17 cellular contexts compared by ENCODE assay signal in the genomic region with DNA sequence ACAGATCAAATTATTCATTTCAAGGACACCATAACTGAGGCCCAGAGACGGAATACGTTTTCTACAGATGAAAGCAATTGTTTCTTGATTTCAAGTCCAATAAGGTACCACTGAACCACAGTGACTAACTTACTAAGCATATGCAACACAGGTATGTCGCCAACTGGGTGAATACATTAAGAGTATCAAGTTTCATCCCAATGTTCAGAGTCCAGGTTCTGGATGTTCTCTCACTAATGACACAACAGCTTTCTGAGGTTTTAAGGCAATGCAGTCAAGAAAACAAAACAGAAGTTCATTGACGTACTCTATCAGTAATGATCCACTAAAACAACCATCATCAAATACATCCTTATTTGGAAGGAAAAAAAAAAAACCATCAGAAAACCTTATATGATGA.
"Had no signal": no experiment of that assay in that cellular context is flagged by ENCODE, and none has a peak within 500 bp of the region (broad histone marks: within the 10 kb centered on the region; RNA-seq: fewer than 3 reads in every experiment).

No MANE protein-coding gene starts in this region.

- H3K27me3 Mint-ChIP-seq: activated naive CD4-positive, alpha-beta T cell treated with anti-CD3 and anti-CD28 coated beads, Interleukin-2, amount 50 U/mL, for 24 hours; memory B cell had no signal

- H3K27ac ChIP-seq: coronary artery, left ventricle myocardium inferior, tibial artery had no signal

- H3K27ac Mint-ChIP-seq: activated naive CD4-positive, alpha-beta T cell treated with anti-CD3 and anti-CD28 coated beads, Interleukin-2, amount 50 U/mL, for 24 hours; activated T-cell treated with anti-CD3 and anti-CD28 coated beads, Interleukin-2, amount 50 U/mL, for 72 hours; memory B cell had no signal

- H3K27me3 ChIP-seq: tibial artery had no signal

- ATAC-seq: activated T-cell treated with anti-CD3 and anti-CD28 coated beads, Interleukin-2, amount 50 U/mL, for 72 hours; stimulated activated naive CD8-positive, alpha-beta T cell treated with anti-CD3 and anti-CD28 coated beads, Interleukin-15, Interleukin-2, amounts not matched to agents 100 U/mL and 50 U/mL, for 24 hours had no signal

- H3K4me3 ChIP-seq: coronary artery, left ventricle myocardium inferior, tibial artery had no signal

- H3K9me3 ChIP-seq: left ventricle myocardium inferior, tibial artery had no signal

- DNase-seq: activated CD4-positive, alpha-beta T cell treated with anti-CD3 and anti-CD28 coated beads, Interleukin-2, amount 50 U/mL, for 4 hours; activated effector memory CD4-positive, alpha-beta T cell treated with anti-CD3 and anti-CD28 coated beads, Interleukin-2, amount 50 U/mL, for 16 hours; activated T-cell treated with anti-CD3 and anti-CD28 coated beads, Interleukin-2, amount 50 U/mL, for 72 hours; erythroblast; hypothalamus; kidney; left ventricle myocardium inferior; stimulated activated CD4-positive, alpha-beta T cell treated with anti-CD3 and anti-CD28 coated beads, Interleukin-12 subunit alpha, Interleukin-12 subunit beta, amount 100 ng/mL, for 4 hours; stimulated activated CD4-positive, alpha-beta T cell treated with anti-CD3 and anti-CD28 coated beads, Interleukin-2, amount 100 ng/mL, for 24 hours; stimulated activated naive CD8-positive, alpha-beta T cell treated with anti-CD3 and anti-CD28 coated beads, Interleukin-15, Interleukin-2, amounts not matched to agents 100 U/mL and 50 U/mL, for 24 hours; substantia nigra; T-helper 2 cell; tibial artery had no signal

- H3K9me3 Mint-ChIP-seq: activated naive CD4-positive, alpha-beta T cell treated with anti-CD3 and anti-CD28 coated beads, Interleukin-2, amount 50 U/mL, for 24 hours; activated T-cell treated with anti-CD3 and anti-CD28 coated beads, Interleukin-2, amount 50 U/mL, for 72 hours; memory B cell; neural crest cell had no signal

- H3K4me1 Mint-ChIP-seq: activated naive CD4-positive, alpha-beta T cell treated with anti-CD3 and anti-CD28 coated beads, Interleukin-2, amount 50 U/mL, for 24 hours; memory B cell had no signal

- H3K4me1 ChIP-seq: tibial artery had no signal

- H3K4me3 Mint-ChIP-seq: activated naive CD4-positive, alpha-beta T cell treated with anti-CD3 and anti-CD28 coated beads, Interleukin-2, amount 50 U/mL, for 24 hours; activated T-cell treated with anti-CD3 and anti-CD28 coated beads, Interleukin-2, amount 50 U/mL, for 72 hours; memory B cell; neural crest cell had no signal
